Comparison of ENCODE assay signal across 1 cellular context in the genomic region with DNA sequence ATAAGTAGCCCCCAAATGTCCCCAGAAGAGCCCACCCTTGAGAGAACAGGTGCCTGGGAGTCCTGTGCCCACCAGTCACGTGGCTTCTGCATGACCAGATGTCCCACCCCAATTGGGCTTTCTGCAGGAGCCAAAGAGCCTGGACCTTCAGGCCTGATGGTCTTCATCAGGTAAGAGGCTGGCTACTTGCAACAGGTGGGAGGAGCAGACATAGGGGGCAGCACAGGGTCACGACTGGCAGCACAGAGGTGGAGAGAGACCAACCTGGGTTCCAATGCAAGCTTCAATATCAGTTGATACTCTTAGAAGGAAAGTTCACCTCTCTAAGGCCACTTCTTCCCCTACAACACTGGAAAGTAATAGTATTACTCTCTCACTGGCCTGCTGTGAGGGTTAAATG.
TF ChIP-seq lines count a peak whose summit lies in the region.

No MANE protein-coding gene starts in this region.

TF ChIP-seq in neural cell, 6 proteins besides CTCF, POLR2A, EP300 and RAD21 (continued from another document):
- TF ChIP-seq, protein P1, sequence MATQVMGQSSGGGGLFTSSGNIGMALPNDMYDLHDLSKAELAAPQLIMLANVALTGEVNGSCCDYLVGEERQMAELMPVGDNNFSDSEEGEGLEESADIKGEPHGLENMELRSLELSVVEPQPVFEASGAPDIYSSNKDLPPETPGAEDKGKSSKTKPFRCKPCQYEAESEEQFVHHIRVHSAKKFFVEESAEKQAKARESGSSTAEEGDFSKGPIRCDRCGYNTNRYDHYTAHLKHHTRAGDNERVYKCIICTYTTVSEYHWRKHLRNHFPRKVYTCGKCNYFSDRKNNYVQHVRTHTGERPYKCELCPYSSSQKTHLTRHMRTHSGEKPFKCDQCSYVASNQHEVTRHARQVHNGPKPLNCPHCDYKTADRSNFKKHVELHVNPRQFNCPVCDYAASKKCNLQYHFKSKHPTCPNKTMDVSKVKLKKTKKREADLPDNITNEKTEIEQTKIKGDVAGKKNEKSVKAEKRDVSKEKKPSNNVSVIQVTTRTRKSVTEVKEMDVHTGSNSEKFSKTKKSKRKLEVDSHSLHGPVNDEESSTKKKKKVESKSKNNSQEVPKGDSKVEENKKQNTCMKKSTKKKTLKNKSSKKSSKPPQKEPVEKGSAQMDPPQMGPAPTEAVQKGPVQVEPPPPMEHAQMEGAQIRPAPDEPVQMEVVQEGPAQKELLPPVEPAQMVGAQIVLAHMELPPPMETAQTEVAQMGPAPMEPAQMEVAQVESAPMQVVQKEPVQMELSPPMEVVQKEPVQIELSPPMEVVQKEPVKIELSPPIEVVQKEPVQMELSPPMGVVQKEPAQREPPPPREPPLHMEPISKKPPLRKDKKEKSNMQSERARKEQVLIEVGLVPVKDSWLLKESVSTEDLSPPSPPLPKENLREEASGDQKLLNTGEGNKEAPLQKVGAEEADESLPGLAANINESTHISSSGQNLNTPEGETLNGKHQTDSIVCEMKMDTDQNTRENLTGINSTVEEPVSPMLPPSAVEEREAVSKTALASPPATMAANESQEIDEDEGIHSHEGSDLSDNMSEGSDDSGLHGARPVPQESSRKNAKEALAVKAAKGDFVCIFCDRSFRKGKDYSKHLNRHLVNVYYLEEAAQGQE (IDR thresholded peaks at IDR 0.05; ENCODE audit: borderline replicate concordance): no peak
- TF ChIP-seq POLR2AphosphoS5 (IDR thresholded peaks at IDR 0.05) (no peak), TAF1 (IDR thresholded peaks at IDR 0.05; ENCODE audit: low read depth) (no peak)
